19 cellular contexts compared by ENCODE assay signal in genomic region chr3:124816206-124816605, GRCh38.
"Had no signal": no experiment of that assay in that cellular context is flagged by ENCODE, and none has a peak within 500 bp of the region (broad histone marks: within the 10 kb centered on the region; RNA-seq: fewer than 3 reads in every experiment).

No MANE protein-coding gene starts in this region.

- H3K27ac ChIP-seq: adrenal gland, heart right ventricle, lower lobe of right lung, psoas muscle, sigmoid colon had no signal

- H3K4me1 Mint-ChIP-seq: central memory CD8-positive, alpha-beta T cell; stimulated activated naive CD8-positive, alpha-beta T cell treated with anti-CD3 and anti-CD28 coated beads, Interleukin-15, amount 100 ng/mL, for 72 hours; T-cell had no signal

- H3K9me3 Mint-ChIP-seq: activated T-helper 2 cell treated with anti-CD3 and anti-CD28 coated beads, Interferon-gamma antibody, Interleukin-2, Interleukin-4, amounts not matched to agents 10 μg/mL and 5 μg/mL and 100 μg/mL, durations not matched to agents 14 hours and 24 hours and 36 hours; central memory CD8-positive, alpha-beta T cell; mesothelial cell of epicardium; stimulated activated naive CD8-positive, alpha-beta T cell treated with anti-CD3 and anti-CD28 coated beads, Interleukin-15, amount 100 ng/mL, for 72 hours; T-cell had no signal

- H3K4me3 Mint-ChIP-seq: central memory CD8-positive, alpha-beta T cell; mesothelial cell of epicardium; stimulated activated naive CD8-positive, alpha-beta T cell treated with anti-CD3 and anti-CD28 coated beads, Interleukin-15, amount 100 ng/mL, for 72 hours; T-cell had no signal

- DNase-seq: activated CD4-positive, alpha-beta T cell treated with anti-CD3 and anti-CD28 coated beads, Interleukin-2, amount 50 U/mL, for 48 hours; activated naive CD4-positive, alpha-beta T cell treated with anti-CD3 and anti-CD28 coated beads, Interleukin-2, amount 50 U/mL, for 16 hours; adrenal gland; cortex of kidney; effector CD4-positive, alpha-beta T cell; heart right ventricle; left cardiac atrium; lower lobe of right lung; psoas muscle; sigmoid colon; stimulated activated CD4-positive, alpha-beta T cell treated with anti-CD3 and anti-CD28 coated beads, Interleukin-1b, Interleukin-23, amount 100 ng/mL, for 48 hours; stimulated activated naive CD8-positive, alpha-beta T cell treated with anti-CD3 and anti-CD28 coated beads, Interleukin-15, amount 100 ng/mL, for 72 hours; T-cell; T-helper 9 cell; uterus had no signal

- H3K27ac Mint-ChIP-seq: activated T-helper 2 cell treated with anti-CD3 and anti-CD28 coated beads, Interferon-gamma antibody, Interleukin-2, Interleukin-4, amounts not matched to agents 10 μg/mL and 5 μg/mL and 100 μg/mL, durations not matched to agents 14 hours and 24 hours and 36 hours; mesothelial cell of epicardium; stimulated activated naive CD8-positive, alpha-beta T cell treated with anti-CD3 and anti-CD28 coated beads, Interleukin-15, amount 100 ng/mL, for 72 hours; T-cell had no signal

- H3K36me3 ChIP-seq: uterus had no signal

- H3K9me3 ChIP-seq: adrenal gland, gastroesophageal sphincter, heart right ventricle, lower lobe of right lung, psoas muscle, sigmoid colon, uterus had no signal

- H3K27me3 ChIP-seq: adrenal gland, gastroesophageal sphincter, heart right ventricle, sigmoid colon, uterus had no signal

- H3K36me3 Mint-ChIP-seq: T-cell had no signal

- H3K4me1 ChIP-seq: adrenal gland had no signal

- H3K4me3 ChIP-seq: adrenal gland, gastroesophageal sphincter, heart right ventricle, lower lobe of right lung, psoas muscle, sigmoid colon, uterus had no signal
